24 cellular contexts compared by ENCODE assay signal in the genomic region with DNA sequence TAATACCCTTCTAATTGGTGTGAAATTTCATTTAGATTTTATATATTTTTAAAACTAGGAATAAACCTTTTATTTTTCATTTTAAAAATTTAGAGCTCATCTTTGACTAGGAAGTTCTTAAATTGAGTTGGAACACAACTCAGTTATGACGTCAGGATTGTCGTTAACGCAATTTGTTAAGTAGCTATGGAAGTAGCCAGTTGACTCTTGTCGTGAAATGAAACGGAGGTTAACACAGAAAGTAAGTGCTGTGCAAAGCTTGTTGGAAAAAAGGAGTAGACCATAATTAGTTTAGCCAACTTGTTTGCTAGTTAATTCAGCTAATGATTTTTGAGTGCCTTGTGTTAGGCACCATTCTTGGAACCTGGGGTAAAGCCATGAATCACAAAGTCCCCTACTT. TPM values are rescaled to one million over a fixed set of nuclear protein-coding genes. Genes with fewer than 3 reads are reported as not detected.
A peak's percentile ranks its signal among the peaks of the same experiment; 100 is the strongest.
DNase-seq lines count a peak whose midpoint lies in the region; ATAC-seq, FAIRE-seq and TF ChIP-seq lines count a peak whose summit lies in the region.
"Had no signal": no experiment of that assay in that cellular context is flagged by ENCODE, and none has a peak within 500 bp of the region (broad histone marks: within the 10 kb centered on the region; RNA-seq: fewer than 3 reads in every experiment).

No MANE protein-coding gene starts in this region.

- H3K79me1 ChIP-seq in H9 (ENCODE audit: insufficient read depth, low read depth, low read length, poor library complexity, severe bottlenecking): no peaks in the 10 kb centered on the region
- no peaks in the 10 kb centered on the region for H3K79me1 ChIP-seq in H1 (ENCODE audit: low read depth, low read length)
- H3K79me1 ChIP-seq in mesendoderm (ENCODE audit: low read length): no peaks in the 10 kb centered on the region

- no peak overlapping the region for H2BK120ac ChIP-seq in H9 (ENCODE audit: low read depth, low read length, poor library complexity, severe bottlenecking)
- H2BK120ac ChIP-seq in H1 (replicated peaks; ENCODE audit: low read depth, low read length): peak overlapping the region; percentile 16
- peak overlapping the region; percentile 98 for H2BK120ac ChIP-seq in mesendoderm (ENCODE audit: low read depth, low read length)

- no peak overlapping the region for H2AK5ac ChIP-seq in H9 (ENCODE audit: insufficient read length, low read length)
- H2AK5ac ChIP-seq in H1 (ENCODE audit: low read depth, low read length): peak overlapping the region; percentile 85
- peak overlapping the region; percentile 73 for H2AK5ac ChIP-seq in mesendoderm (ENCODE audit: low read length)

- no peaks in the 10 kb centered on the region for H3K27me3 ChIP-seq in H9 (ENCODE audit: insufficient read depth, low read length)
- no peaks in the 10 kb centered on the region for H3K27me3 ChIP-seq in H1 (replicated peaks in 1 of 4; ENCODE audit: control insufficient read depth in 3 of 4, extremely low read depth in 1 of 4, insufficient read depth in 3 of 4, low read length in 3 of 4)
- H3K27me3 ChIP-seq in mesendoderm (ENCODE audit: insufficient read depth, low read length, poor library complexity): no peaks in the 10 kb centered on the region
- H3K27me3 ChIP-seq: BLaER1 treated with 17β-estradiol and CSF1 and Interleukin-3, amounts not matched to agents 10 nM and 100 nM had no signal

- peaks cover 8 to 32% (median 29%) of the 10 kb centered on the region in 3 experiments for H3K36me3 Mint-ChIP-seq in H9 (ENCODE audit: insufficient read depth in 1 of 3, low read depth in 3 of 3)

- TF ChIP-seq RAD21 in H1 (IDR thresholded peaks at IDR 0.05 in 1 of 2, conservative IDR thresholded peaks at IDR 0.05 in 1 of 2; ENCODE audit: low read depth in 2 of 2, low read length in 2 of 2): no peak

- no peaks in the 10 kb centered on the region for H3K27me3 Mint-ChIP-seq in H9 (ENCODE audit: low read depth)
- H3K27me3 Mint-ChIP-seq: CD4-positive, alpha-beta T cell had no signal

- H3K4ac ChIP-seq in H9 (ENCODE audit: low read depth, low read length) (no peak overlapping the region), H1 (replicated peaks; ENCODE audit: insufficient read length, low read depth, low read length) (peak overlapping the region; percentile 85), mesendoderm (ENCODE audit: low read depth, low read length) (peak overlapping the region; percentile 24)

- DNase-seq in H9 (no peak), H1 (ENCODE audit: low read depth in 1 of 2, low spot score in 2 of 2) (no peak), mesendoderm (peak; percentile 69), AG20443 (ENCODE audit: low spot score) (no peak)
- DNase-seq: AML-193; Caco-2; CD4-positive, alpha-beta T cell; GDM1; H7; HFFc6; NCI-H1092; NCI-H1417 treated with DMSO at 0.1 percent for 48 hours; NCI-H1694 treated with DMSO at 0.1 percent for 48 hours; NCI-H2081; NCI-H2227 treated with DMSO at 0.1 percent for 48 hours; NCI-H69; RPMI8226; SHP77 had no signal

- no peak for TF ChIP-seq POLR2A in H1 (IDR thresholded peaks at IDR 0.05; ENCODE audit: control extremely low read depth in 1 of 2, low read depth in 2 of 2, low read length in 2 of 2)

- no peaks in the 10 kb centered on the region; the same call in 1 of the 2 replicates for H3K79me2 ChIP-seq in H9 (ENCODE audit: insufficient read depth, low read length)
- peaks cover 0 to 33% of the 10 kb centered on the region in 2 experiments; a peak in 2 of 4 replicates for H3K79me2 ChIP-seq in H1 (ENCODE audit: control insufficient read depth in 1 of 2, insufficient read depth in 2 of 2, low read length in 2 of 2)
- no peaks in the 10 kb centered on the region for H3K79me2 ChIP-seq in mesendoderm (ENCODE audit: control insufficient read depth, insufficient read depth, low read length)

- H3K4me2 ChIP-seq in H9 (ENCODE audit: insufficient read depth, insufficient read length, low read length) (peak overlapping the region; percentile 36), H1 (ENCODE audit: insufficient read depth in 1 of 2, low read depth in 2 of 2, low read length in 2 of 2) (peak overlapping the region; percentile 15 to 47; a peak in 2 of 4 replicates), mesendoderm (ENCODE audit: low read length) (no peak overlapping the region)
- H3K4me2 ChIP-seq: BLaER1 treated with 17β-estradiol and CSF1 and Interleukin-3, amounts not matched to agents 10 nM and 100 nM had no signal

- H2BK20ac ChIP-seq in H9 (ENCODE audit: low read depth, low read length, poor library complexity, severe bottlenecking): peak overlapping the region; percentile 76
- H2BK20ac ChIP-seq in H1 (ENCODE audit: low read length): peak overlapping the region; percentile 1; the same call in 1 of the 2 replicates

- peak overlapping the region; percentile 90 to 99 (median 93) for H3K27ac Mint-ChIP-seq in H9
- H3K27ac Mint-ChIP-seq: CD4-positive, alpha-beta T cell; HFFc6 had no signal

- H2AFZ ChIP-seq in H9 (ENCODE audit: low read length) (no peak overlapping the region), H1 (ENCODE audit: low read length) (no peak overlapping the region)

- POLR2A ChIA-PET in H1 (lab: Charles Lee; ENCODE audit: partially characterized antibody): interaction anchor here (0.6 to 11.0 kb wide), 17 partner anchors 9 to 121 kb away, joined by 3 to 159 read pairs (median 6); partner anchors contain the start of genes LARP7 and ZGRF1

- H3K23me2 ChIP-seq in H9 (ENCODE audit: insufficient read length, low read depth, low read length, poor library complexity, severe bottlenecking) (no peaks in the 10 kb centered on the region), H1 (ENCODE audit: low read depth, low read length) (no peaks in the 10 kb centered on the region)

- CTCF ChIA-PET in H1 (lab: Charles Lee; ENCODE audit: partially characterized antibody): interaction anchor here (0.8 to 7.9 kb wide), 8 partner anchors 15 to 109 kb away, joined by 3 to 73 read pairs (median 4); no protein-coding TSS in a partner anchor

- no peak overlapping the region for H3K56ac ChIP-seq in H9 (ENCODE audit: insufficient read length, low read depth, low read length)
- no peak overlapping the region for H3K56ac ChIP-seq in H1 (replicated peaks; ENCODE audit: insufficient read length, low read depth, low read length)
- peak overlapping the region; percentile 74 for H3K56ac ChIP-seq in mesendoderm (ENCODE audit: low read length)

- H3K23ac ChIP-seq in H9 (ENCODE audit: insufficient read length, low read depth, low read length) (no peak overlapping the region), H1 (ENCODE audit: insufficient read length) (no peak overlapping the region), mesendoderm (ENCODE audit: low read length) (no peak overlapping the region)

- no peaks in the 10 kb centered on the region for H3K9me3 Mint-ChIP-seq in H9
- H3K9me3 Mint-ChIP-seq: CD4-positive, alpha-beta T cell; HFFc6 had no signal

- TF ChIP-seq CTCF in H9 (conservative IDR thresholded peaks at IDR 0.05): no peak
- no peak for TF ChIP-seq CTCF in H1 (IDR thresholded peaks at IDR 0.05; ENCODE audit: control extremely low read depth in 1 of 3, insufficient read depth in 1 of 3, low read depth in 1 of 3, low read length in 3 of 3)

- H4K8ac ChIP-seq in H9 (replicated peaks; ENCODE audit: insufficient read length, low read depth, low read length) (no peak overlapping the region), H1 (ENCODE audit: extremely low read depth, insufficient read depth, low read length) (no peak overlapping the region), mesendoderm (ENCODE audit: low read depth, low read length) (no peak overlapping the region)

- H3K4me3 ChIP-seq in H1 (ENCODE audit: extremely low read depth in 1 of 4, insufficient read depth in 2 of 4, low read depth in 3 of 4, low read length in 4 of 4) (peak overlapping the region in 1 of 4 experiments; percentile 38; a peak in 1 of 8 replicates), mesendoderm (ENCODE audit: low read length) (no peak overlapping the region)
- H3K4me3 ChIP-seq: BLaER1 treated with 17β-estradiol and CSF1 and Interleukin-3, amounts not matched to agents 10 nM and 100 nM; GM12878 had no signal

- no peaks in the 10 kb centered on the region for H3K36me3 ChIP-seq in ES-I3 (ENCODE audit: insufficient read depth, low read length)
- H3K36me3 ChIP-seq in H1 (ENCODE audit: control insufficient read depth in 2 of 4, insufficient read depth in 4 of 4, low read length in 3 of 4): peaks cover 0 to 41% (median 0%) of the 10 kb centered on the region in 4 experiments; a peak in 1 of 8 replicates
- H3K36me3 ChIP-seq in mesendoderm (ENCODE audit: control insufficient read depth, insufficient read depth, low read length): no peaks in the 10 kb centered on the region

- H2BK5ac ChIP-seq in H9 (ENCODE audit: insufficient read length, low read length) (peak overlapping the region; percentile 75), H1 (ENCODE audit: low read depth, low read length) (peak overlapping the region; percentile 91; the same call in 1 of the 2 replicates), mesendoderm (ENCODE audit: low read length) (peak overlapping the region; percentile 81)

- H2BK15ac ChIP-seq in H9 (ENCODE audit: low read depth, low read length): no peak overlapping the region
- no peak overlapping the region for H2BK15ac ChIP-seq in H1 (ENCODE audit: low read length)
- peak overlapping the region; percentile 46 for H2BK15ac ChIP-seq in mesendoderm (replicated peaks; ENCODE audit: low read depth)

- peak overlapping the region in 1 of 2 experiments; percentile 27; a peak in 1 of 5 replicates for H3K4me3 Mint-ChIP-seq in H9
- H3K4me3 Mint-ChIP-seq: CD4-positive, alpha-beta T cell; HFFc6 had no signal

- no peak for ATAC-seq in HG02970 (IDR thresholded peaks at IDR 0.05; ENCODE audit: low FRiP score, unreplicated experiment)
- no peak for ATAC-seq in GM21619 (IDR thresholded peaks at IDR 0.05; ENCODE audit: unreplicated experiment)
- ATAC-seq: GM12878 had no signal

- no peaks in the 10 kb centered on the region for H3K9me3 ChIP-seq in ES-I3 (ENCODE audit: control insufficient read depth, insufficient read depth, low read length)
- no peaks in the 10 kb centered on the region for H3K9me3 ChIP-seq in H9 (ENCODE audit: control insufficient read depth, low read depth, low read length)
- no peaks in the 10 kb centered on the region for H3K9me3 ChIP-seq in H1 (ENCODE audit: insufficient read depth in 2 of 2, low read depth in 1 of 2, low read length in 1 of 2)
- H3K9me3 ChIP-seq: BLaER1 treated with 17β-estradiol and CSF1 and Interleukin-3, amounts not matched to agents 10 nM and 100 nM; Caco-2 had no signal

- peak overlapping the region; percentile 93 for H3K27ac ChIP-seq in H9 (ENCODE audit: insufficient read length, low read depth, low read length)
- H3K27ac ChIP-seq in H1 (ENCODE audit: low read depth, low read length): peak overlapping the region; percentile 39; the same call in 1 of the 2 replicates
- peak overlapping the region; percentile 84 for H3K27ac ChIP-seq in mesendoderm (ENCODE audit: low read depth, low read length)
- H3K27ac ChIP-seq: BLaER1 treated with 17β-estradiol and CSF1 and Interleukin-3, amounts not matched to agents 10 nM and 100 nM had no signal

- H4K20me1 ChIP-seq in H9 (ENCODE audit: control insufficient read depth, insufficient read depth, insufficient read length) (no peaks in the 10 kb centered on the region), H1 (replicated peaks in 1 of 2; ENCODE audit: control insufficient read depth in 1 of 2, insufficient read depth in 2 of 2, low read length in 2 of 2) (no peaks in the 10 kb centered on the region)
- H4K20me1 ChIP-seq: BLaER1 treated with 17β-estradiol and CSF1 and Interleukin-3, amounts not matched to agents 10 nM and 100 nM had no signal

- no peak overlapping the region for H2BK12ac ChIP-seq in H9 (ENCODE audit: insufficient read length, low read depth, low read length)
- H2BK12ac ChIP-seq in H1 (ENCODE audit: low read depth, low read length): peak overlapping the region; percentile 69; the same call in 1 of the 2 replicates

- H3K9ac ChIP-seq in ES-I3 (ENCODE audit: low read depth, low read length): peak overlapping the region; percentile 31
- H3K9ac ChIP-seq in H9 (ENCODE audit: extremely low read depth, insufficient read length, low read length): no peak overlapping the region
- H3K9ac ChIP-seq in H1 (replicated peaks in 1 of 4; ENCODE audit: extremely low read depth in 1 of 4, low read depth in 3 of 4, low read length in 3 of 4): peak overlapping the region in 1 of 4 experiments; percentile 43; a peak in 1 of 7 replicates
- H3K9ac ChIP-seq in mesendoderm (ENCODE audit: low read length): peak overlapping the region; percentile 50
- H3K9ac ChIP-seq: BLaER1 treated with 17β-estradiol and CSF1 and Interleukin-3, amounts not matched to agents 10 nM and 100 nM had no signal

- no peak for TF ChIP-seq EP300 in H1 (IDR thresholded peaks at IDR 0.05; ENCODE audit: borderline replicate concordance in 1 of 2, low read depth in 2 of 2, low read length in 2 of 2)

- H3K4me1 Mint-ChIP-seq in H9: peaks cover 48 to 49% of the 10 kb centered on the region in 2 experiments

- peak overlapping the region; percentile 7 for H3K18ac ChIP-seq in H9 (ENCODE audit: insufficient read length, low read depth, low read length)
- H3K18ac ChIP-seq in H1 (ENCODE audit: extremely low read depth, low read length): peak overlapping the region; percentile 79
- peak overlapping the region; percentile 98 for H3K18ac ChIP-seq in mesendoderm (ENCODE audit: low read length)

- H4K91ac ChIP-seq in H9 (ENCODE audit: insufficient read length, low read depth, low read length) (no peak overlapping the region), H1 (replicated peaks; ENCODE audit: insufficient read length, low read length) (peak overlapping the region; percentile 90)

- H3T11ph ChIP-seq in H9 (ENCODE audit: low read length): no peak overlapping the region

- H3K14ac ChIP-seq in H9 (ENCODE audit: insufficient read depth, low read length): peak overlapping the region; percentile 39; the same call in 1 of the 2 replicates
- H3K14ac ChIP-seq in H1 (ENCODE audit: insufficient read length): peak overlapping the region; percentile 17

- WGBS in H9 (ENCODE audit: extremely low coverage, insufficient read length, low lambda C conversion rate): no CpG with 5 or more reads among the region's 5 CpGs
- WGBS in H1 (ENCODE audit: extremely low coverage in 1 of 2, insufficient coverage in 1 of 2, insufficient read length in 1 of 2, insufficient replicate concordance in 2 of 2, low coverage in 1 of 2, low lambda C conversion rate in 2 of 2, missing lambda C conversion rate in 1 of 2), 2 experiments: 53% methylated on average over 5 of the region's 5 CpGs; no CpG with 5 or more reads in 1 of the 2 experiments
- WGBS in mesendoderm (ENCODE audit: extremely low coverage, insufficient coverage, low lambda C conversion rate): no CpG with 5 or more reads among the region's 5 CpGs

- FAIRE-seq in H1 (lab: Jason Lieb, UNC): no peak
- FAIRE-seq: A204.1, GM12878 had no signal

- peaks cover 30% of the 10 kb centered on the region for H3K4me1 ChIP-seq in ES-I3 (ENCODE audit: insufficient read depth, low read length)
- peaks cover 4% of the 10 kb centered on the region for H3K4me1 ChIP-seq in H9 (ENCODE audit: insufficient read depth, low read length)
- peaks cover 0 to 27% (median 8%) of the 10 kb centered on the region in 4 experiments; a peak in 3 of 7 replicates for H3K4me1 ChIP-seq in H1 (replicated peaks in 1 of 4; ENCODE audit: control insufficient read depth in 3 of 4, insufficient read depth in 4 of 4, low read length in 3 of 4)
- H3K4me1 ChIP-seq in mesendoderm (ENCODE audit: control insufficient read depth, low read depth, low read length): peaks cover 8% of the 10 kb centered on the region
- H3K4me1 ChIP-seq: BLaER1 treated with 17β-estradiol and CSF1 and Interleukin-3, amounts not matched to agents 10 nM and 100 nM; Caco-2 had no signal

- no peak overlapping the region for H4K5ac ChIP-seq in H9 (ENCODE audit: insufficient read length, low read depth, low read length)
- H4K5ac ChIP-seq in H1 (ENCODE audit: insufficient read length, low read depth, low read length): peak overlapping the region; percentile 86
- peak overlapping the region; percentile 71 for H4K5ac ChIP-seq in mesendoderm (ENCODE audit: low read length)

RNA-seq across cellular contexts. Expression of gene LARP7, which starts 18.3 kb away (rescaled TPM):
- 33.8 and 37.0 TPM in 2 replicates for total RNA-seq in H9 (2021)
- total RNA-seq in H1 (2021; fragmentation: NEBNext Ultra II Directional; extraction: Animal tissue kit (Norgen Biotek cat#: 25700)): 38.3 and 40.1 TPM in 2 replicates
- 4.1 and 9.3 TPM in 2 replicates for polyA plus RNA-seq in H1 (2011; rRNA removed)
- 20.7 TPM for polyA plus RNA-seq in H1 (2011; cell fraction: cytosol; rRNA removed)
- polyA plus RNA-seq in H1 (2011; cell fraction: nucleus; rRNA removed): 2.8 TPM
- polyA plus RNA-seq in H1 (2012, experiment 1 of 2): 35.0 to 61.3 TPM (median 43.5 TPM) in 4 replicates
- 22.6 TPM for polyA plus RNA-seq in H1 (2012, experiment 2 of 2)
- polyA plus RNA-seq in H1 (2013, experiment 1 of 2): 64.4 TPM
- 58.7 TPM for polyA plus RNA-seq in H1 (2013, experiment 2 of 2)
- polyA minus RNA-seq in H1 (2011; rRNA and poly(A)+ RNA removed): 2.6 and 5.8 TPM in 2 replicates
- polyA minus RNA-seq in H1 (2011; cell fraction: cytosol; rRNA and poly(A)+ RNA removed): 11.7 TPM
- 14.7 TPM for polyA minus RNA-seq in H1 (2011; cell fraction: nucleus; rRNA and poly(A)+ RNA removed)
- 135 TPM for polyA plus RNA-seq in mesendoderm (2013, experiment 1 of 2)
- polyA plus RNA-seq in mesendoderm (2013, experiment 2 of 2): 145 TPM

RNA-seq across cellular contexts. Expression of gene ZGRF1, which starts 18.6 kb away (rescaled TPM):
- 32.9 and 38.3 TPM in 2 replicates for total RNA-seq in H9 (2021)
- 43.7 and 44.6 TPM in 2 replicates for total RNA-seq in H1 (2021; fragmentation: NEBNext Ultra II Directional; extraction: Animal tissue kit (Norgen Biotek cat#: 25700))
- 7.7 and 12.0 TPM in 2 replicates for polyA plus RNA-seq in H1 (2011; rRNA removed)
- polyA plus RNA-seq in H1 (2011; cell fraction: cytosol; rRNA removed): 22.7 TPM
- 12.5 TPM for polyA plus RNA-seq in H1 (2011; cell fraction: nucleus; rRNA removed)
- 17.1 to 32.9 TPM (median 21.1 TPM) in 4 replicates for polyA plus RNA-seq in H1 (2012, experiment 1 of 2)
- polyA plus RNA-seq in H1 (2012, experiment 2 of 2): 1.4 TPM
- polyA plus RNA-seq in H1 (2013, experiment 1 of 2): 25.4 TPM
- 22.5 TPM for polyA plus RNA-seq in H1 (2013, experiment 2 of 2)
- polyA minus RNA-seq in H1 (2011; rRNA and poly(A)+ RNA removed): 13.9 and 21.8 TPM in 2 replicates
- polyA minus RNA-seq in H1 (2011; cell fraction: cytosol; rRNA and poly(A)+ RNA removed): 20.0 TPM
- 50.5 TPM for polyA minus RNA-seq in H1 (2011; cell fraction: nucleus; rRNA and poly(A)+ RNA removed)
- 28.8 TPM for polyA plus RNA-seq in mesendoderm (2013, experiment 1 of 2)
- 27.5 TPM for polyA plus RNA-seq in mesendoderm (2013, experiment 2 of 2)

Comparison
In these comparisons a context has a peak if more than half of its experiments do, and no peak if none do; other contexts are left out.
1. H3K18ac ChIP-seq: peak in every context shown above with its lines; median percentile 98 in mesendoderm; 79 in H1; 7 in H9.
2. H3K27ac ChIP-seq: peak in every context shown above with its lines; median percentile 93 in H9; 84 in mesendoderm; 39 in H1.